Comparison of ENCODE assay signal across 23 cellular contexts in genomic region chrX:2801223-2801622, GRCh38. TPM values are rescaled to one million over a fixed set of nuclear protein-coding genes. Genes with fewer than 3 reads are reported as not detected.
"Had no signal": no experiment of that assay in that cellular context is flagged by ENCODE, and none has a peak within 500 bp of the region (broad histone marks: within the 10 kb centered on the region; RNA-seq: fewer than 3 reads in every experiment).

No MANE protein-coding gene starts in this region.

- ATAC-seq: activated T-cell treated with anti-CD3 and anti-CD28 coated beads, Interleukin-2, amount 50 U/mL, for 72 hours; left ventricle myocardium superior; naive thymus-derived CD4-positive, alpha-beta T cell; stimulated activated naive B cell treated with anti-CD40 and anti-IgM and Interleukin-4, amounts not matched to agents 10 μg/mL and 1 μg/mL and 100 μg/mL, for 72 hours had no signal

- H2AFZ ChIP-seq: neural progenitor cell had no signal

- H3K27me3 ChIP-seq: adrenal gland, esophagus squamous epithelium had no signal

- H3K4me3 ChIP-seq: adrenal gland, esophagus squamous epithelium, neural progenitor cell, thoracic aorta had no signal

- FAIRE-seq: bronchial epithelial cell, urothelium cell line had no signal

- H3K4me1 Mint-ChIP-seq: activated naive CD4-positive, alpha-beta T cell treated with anti-CD3 and anti-CD28 coated beads, Interleukin-2, amount 50 U/mL, for 24 hours; naive thymus-derived CD4-positive, alpha-beta T cell had no signal

- H3K4me2 ChIP-seq: neural progenitor cell had no signal

- H3K9ac ChIP-seq: neural progenitor cell had no signal

- H3K9me3 ChIP-seq: adrenal gland, esophagus squamous epithelium, thoracic aorta had no signal

- H3K4me1 ChIP-seq: adrenal gland had no signal

- H3K27ac ChIP-seq: adrenal gland, esophagus squamous epithelium, neural progenitor cell, thoracic aorta, VCaP had no signal

- H3K36me3 ChIP-seq: adrenal gland, esophagus squamous epithelium, neural progenitor cell, thoracic aorta had no signal

- H3K4me3 Mint-ChIP-seq: activated naive CD4-positive, alpha-beta T cell treated with anti-CD3 and anti-CD28 coated beads, Interleukin-2, amount 50 U/mL, for 24 hours; activated T-cell treated with anti-CD3 and anti-CD28 coated beads, Interleukin-2, amount 50 U/mL, for 72 hours; naive thymus-derived CD4-positive, alpha-beta T cell; neural progenitor cell; stimulated activated naive B cell treated with anti-CD40 and anti-IgM and Interleukin-4, amounts not matched to agents 10 μg/mL and 1 μg/mL and 100 μg/mL, for 72 hours had no signal

- H3K27me3 Mint-ChIP-seq: activated naive CD4-positive, alpha-beta T cell treated with anti-CD3 and anti-CD28 coated beads, Interleukin-2, amount 50 U/mL, for 24 hours; naive thymus-derived CD4-positive, alpha-beta T cell; progenitor cell of endocrine pancreas had no signal

- DNase-seq: activated CD4-positive, alpha-beta T cell treated with anti-CD3 and anti-CD28 coated beads for 1 hour; activated CD8-positive, alpha-beta memory T cell treated with anti-CD3 and anti-CD28 coated beads for 24 hours; activated CD8-positive, alpha-beta memory T cell treated with anti-CD3 and anti-CD28 coated beads, Interleukin-2, amount 50 U/mL, for 48 hours; activated effector memory CD4-positive, alpha-beta T cell treated with anti-CD3 and anti-CD28 coated beads, Interleukin-2, amount 50 U/mL, for 16 hours; activated T-cell treated with anti-CD3 and anti-CD28 coated beads, Interleukin-2, amount 50 U/mL, for 72 hours; adrenal gland; dermis blood vessel endothelial cell; effector memory CD4-positive, alpha-beta T cell; esophagus squamous epithelium; kidney glomerular epithelial cell; left ventricle myocardium superior; naive thymus-derived CD4-positive, alpha-beta T cell; stimulated activated naive B cell treated with anti-CD40 and anti-IgM and Interleukin-4, amounts not matched to agents 10 μg/mL and 1 μg/mL and 100 μg/mL, for 72 hours; T-helper 2 cell had no signal

- H3K36me3 Mint-ChIP-seq: activated naive CD4-positive, alpha-beta T cell treated with anti-CD3 and anti-CD28 coated beads, Interleukin-2, amount 50 U/mL, for 24 hours; naive thymus-derived CD4-positive, alpha-beta T cell; neural progenitor cell; stimulated activated naive B cell treated with anti-CD40 and anti-IgM and Interleukin-4, amounts not matched to agents 10 μg/mL and 1 μg/mL and 100 μg/mL, for 72 hours had no signal

- H3K27ac Mint-ChIP-seq: activated naive CD4-positive, alpha-beta T cell treated with anti-CD3 and anti-CD28 coated beads, Interleukin-2, amount 50 U/mL, for 24 hours; activated T-cell treated with anti-CD3 and anti-CD28 coated beads, Interleukin-2, amount 50 U/mL, for 72 hours; naive thymus-derived CD4-positive, alpha-beta T cell; neural progenitor cell; progenitor cell of endocrine pancreas; stimulated activated naive B cell treated with anti-CD40 and anti-IgM and Interleukin-4, amounts not matched to agents 10 μg/mL and 1 μg/mL and 100 μg/mL, for 72 hours had no signal

RNA-seq across cellular contexts. Expression of gene GYG2, which starts 27.5 kb away (rescaled TPM):
- total RNA-seq: activated T-cell treated with anti-CD3 and anti-CD28 coated beads, Interleukin-2, amount 50 U/mL, for 72 hours; naive thymus-derived CD4-positive, alpha-beta T cell had no signal
- polyA plus RNA-seq: naive thymus-derived CD4-positive, alpha-beta T cell had no signal

RNA-seq across cellular contexts. Expression of gene XG, which starts 49.4 kb away (rescaled TPM):
- total RNA-seq: activated T-cell treated with anti-CD3 and anti-CD28 coated beads, Interleukin-2, amount 50 U/mL, for 72 hours; adrenal gland; chondrocyte; glomerular endothelial cell had no signal
- polyA plus RNA-seq: naive thymus-derived CD4-positive, alpha-beta T cell had no signal
